Comparison of ENCODE assay signal across 9 cellular contexts in the genomic region with DNA sequence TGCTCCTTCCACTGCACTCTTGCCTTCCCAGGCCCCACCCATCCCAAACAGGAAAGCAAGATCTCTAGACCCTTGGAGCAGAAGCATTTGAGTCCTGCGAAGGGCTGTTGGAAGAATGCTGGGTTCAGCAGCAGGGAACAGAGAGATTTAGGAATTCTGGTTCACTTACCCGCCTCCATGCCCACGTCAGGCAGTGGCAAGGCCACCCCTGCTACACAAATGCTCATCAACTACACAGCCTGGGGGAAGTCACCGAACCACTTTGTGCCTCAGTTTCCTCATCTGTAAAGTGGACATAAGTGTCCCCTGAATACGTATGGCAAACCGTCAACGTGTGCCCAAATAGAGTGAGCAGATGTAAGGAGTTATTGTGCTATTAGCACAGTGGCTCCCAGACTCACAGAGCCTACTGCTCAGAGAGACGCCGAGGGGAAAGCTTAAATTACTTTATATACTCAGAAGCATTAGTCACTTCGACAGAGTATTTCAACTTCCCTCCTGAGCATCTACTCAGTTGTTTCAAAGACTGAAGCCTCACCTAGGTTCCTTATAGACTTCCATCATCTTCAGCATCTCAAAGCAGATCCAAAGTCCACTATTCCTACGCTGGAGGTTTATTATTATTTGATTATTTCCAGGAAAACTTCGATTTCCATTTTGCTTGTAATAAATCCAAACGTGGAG. TPM values are rescaled to one million over a fixed set of nuclear protein-coding genes. Genes with fewer than 3 reads are reported as not detected.
DNase-seq lines count a peak whose midpoint lies in the region; ATAC-seq and TF ChIP-seq lines count a peak whose summit lies in the region.
"Had no signal": no experiment of that assay in that cellular context is flagged by ENCODE, and none has a peak within 500 bp of the region (broad histone marks: within the 10 kb centered on the region; RNA-seq: fewer than 3 reads in every experiment).

No MANE protein-coding gene starts in this region.

- peaks cover 31% of the 10 kb centered on the region for H3K27me3 ChIP-seq in CD4-positive, CD25-positive, alpha-beta regulatory T cell (ENCODE audit: control insufficient read depth, insufficient read depth, low read length)

- peaks cover 9% of the 10 kb centered on the region for H3K4me1 ChIP-seq in CD4-positive, CD25-positive, alpha-beta regulatory T cell (ENCODE audit: control insufficient read depth, insufficient read depth, low read length, poor library complexity, severe bottlenecking)

- no peaks in the 10 kb centered on the region for H3K36me3 Mint-ChIP-seq in CD4-positive, CD25-positive, alpha-beta regulatory T cell
- no peaks in the 10 kb centered on the region for H3K36me3 Mint-ChIP-seq in natural killer cell
- H3K36me3 Mint-ChIP-seq: naive B cell had no signal

- peaks cover 0 to 6% (median 3%) of the 10 kb centered on the region in 4 donors for H3K4me1 Mint-ChIP-seq in CD4-positive, CD25-positive, alpha-beta regulatory T cell
- H3K4me1 Mint-ChIP-seq in natural killer cell = no peaks in the 10 kb centered on the region

- no peak overlapping the region for H3K27ac ChIP-seq in CD4-positive, CD25-positive, alpha-beta regulatory T cell (ENCODE audit: insufficient read depth, low read length, poor library complexity, severe bottlenecking)

- peaks cover 0 to 6% (median 0%) of the 10 kb centered on the region in 7 donors for H3K9me3 Mint-ChIP-seq in CD4-positive, CD25-positive, alpha-beta regulatory T cell
- no peaks in the 10 kb centered on the region for H3K9me3 Mint-ChIP-seq in natural killer cell

- H3K27me3 Mint-ChIP-seq in CD4-positive, CD25-positive, alpha-beta regulatory T cell = peaks cover 12% of the 10 kb centered on the region
- peaks cover 0 to 5% of the 10 kb centered on the region in 2 donors for H3K27me3 Mint-ChIP-seq in natural killer cell (ENCODE audit: low read depth in 2 of 2)

- TF ChIP-seq CTCF in choroid plexus epithelial cell (conservative IDR thresholded peaks at IDR 0.05; ENCODE audit: low read depth, low read length) (no peak), natural killer cell (IDR thresholded peaks at IDR 0.05) (no peak)

- no peak overlapping the region for H3K27ac Mint-ChIP-seq in CD4-positive, CD25-positive, alpha-beta regulatory T cell
- no peak overlapping the region for H3K27ac Mint-ChIP-seq in natural killer cell

- DNase-seq in CD4-positive, CD25-positive, alpha-beta regulatory T cell = peak in 1 of 3 donors; percentile 5
- DNase-seq in LHCN-M2 (ENCODE audit: low read depth) = peak; percentile 34
- DNase-seq in choroid plexus epithelial cell (ENCODE audit: low read depth) = peak; percentile 2
- DNase-seq in natural killer cell = no peak
- DNase-seq in NCI-H2227 (lab: John Stamatoyannopoulos, UW; ENCODE audit: unreplicated experiment) = no peak

- no peak overlapping the region for H3K4me3 ChIP-seq in CD4-positive, CD25-positive, alpha-beta regulatory T cell (ENCODE audit: low read depth, low read length)
- no peak overlapping the region for H3K4me3 ChIP-seq in choroid plexus epithelial cell (ENCODE audit: low read depth, low read length)

- H3K36me3 ChIP-seq in CD4-positive, CD25-positive, alpha-beta regulatory T cell (ENCODE audit: control insufficient read depth, insufficient read depth, low read length) = no peaks in the 10 kb centered on the region

- H3K4me3 Mint-ChIP-seq in CD4-positive, CD25-positive, alpha-beta regulatory T cell = peak overlapping the region; percentile 57 to 90 (median 77)
- H3K4me3 Mint-ChIP-seq in natural killer cell = peak overlapping the region; percentile 76

- H3K9me3 ChIP-seq in CD4-positive, CD25-positive, alpha-beta regulatory T cell (ENCODE audit: control insufficient read depth in 2 of 2, low read length in 2 of 2) = no peaks in the 10 kb centered on the region

- ATAC-seq in CD4-positive, CD25-positive, alpha-beta regulatory T cell (ENCODE audit: low read depth in 2 of 2) = no peak
- ATAC-seq in natural killer cell (no peak), GM19397 (IDR thresholded peaks at IDR 0.05; ENCODE audit: unreplicated experiment) (no peak), HG02870 (IDR thresholded peaks at IDR 0.05; ENCODE audit: unreplicated experiment) (no peak), HG03521 (IDR thresholded peaks at IDR 0.05; ENCODE audit: unreplicated experiment) (no peak)

- intact Hi-C loops in natural killer cell (cut with micrococcal nuclease) = no loop called here

RNA-seq across cellular contexts. Expression of a gene that starts 0.9 kb away (rescaled TPM):
- total RNA-seq in CD4-positive, CD25-positive, alpha-beta regulatory T cell = 3.4 TPM
- 1 to 10 TPM; 2.6 to 9.4 (median 3.1) TPM for polyA plus RNA-seq in CD4-positive, CD25-positive, alpha-beta regulatory T cell
- total RNA-seq in LHCN-M2 (2014; rRNA removed) = 23.7 and 30.7 TPM in 2 replicates
- polyA plus RNA-seq in LHCN-M2 (2012) = 9.3 TPM
- total RNA-seq in natural killer cell = 1 to 10 TPM; 3.6 to 7.0 (median 4.0) TPM

RNA-seq across cellular contexts. Expression of a gene that starts 34.4 kb away (rescaled TPM):
- total RNA-seq in CD4-positive, CD25-positive, alpha-beta regulatory T cell = 23.9 TPM
- 10 to 100 TPM; 39.3 to 48.1 (median 43.7) TPM for polyA plus RNA-seq in CD4-positive, CD25-positive, alpha-beta regulatory T cell
- total RNA-seq in LHCN-M2 (2014; rRNA removed) = 22.3 and 28.6 TPM in 2 replicates
- polyA plus RNA-seq in LHCN-M2 (2012) = 24.2 TPM
- total RNA-seq in natural killer cell = 10 to 100 TPM; 15.4 to 27.2 (median 25.7) TPM

RNA-seq across cellular contexts. Expression of a gene that starts 59.8 kb away (rescaled TPM):
- total RNA-seq in CD4-positive, CD25-positive, alpha-beta regulatory T cell = 20.0 TPM
- polyA plus RNA-seq in CD4-positive, CD25-positive, alpha-beta regulatory T cell = 10 to 100 TPM; 46.4 to 77.0 (median 57.3) TPM
- total RNA-seq in LHCN-M2 (2014; rRNA removed) = 5.8 and 16.1 TPM in 2 replicates
- 36.2 TPM for polyA plus RNA-seq in LHCN-M2 (2012)
- total RNA-seq in natural killer cell = 10 to 100 TPM; 12.5 to 16.0 (median 15.1) TPM

Comparison
In these comparisons a context has a peak if more than half of its experiments do, and no peak if none do; other contexts are left out.
1. DNase-seq: peak in LHCN-M2 (single experiment) and choroid plexus epithelial cell (single experiment); none in natural killer cell (single experiment) and NCI-H2227 (single experiment).